In genomic region chr17:30336369-30337171, GRCh38 we compare ENCODE assay signal across 1 cellular context.
TF ChIP-seq lines count a peak whose summit lies in the region.

No MANE protein-coding gene starts in this region.

TF ChIP-seq in HepG2, 621 proteins besides CTCF, POLR2A, EP300 and RAD21 (continued from another document and continues in another):
- TF ChIP-seq TFDP1 (CRISPR knock-in tag; IDR thresholded peaks at IDR 0.05; ENCODE audit: borderline replicate concordance) = peak; percentile 40; the same call in 1 of the 2 replicates
- peak; percentile 51; the same call in 1 of the 2 replicates for TF ChIP-seq ZNF292 (CRISPR knock-in tag; IDR thresholded peaks at IDR 0.05; ENCODE audit: borderline replicate concordance, low read depth)
- TF ChIP-seq CREB3 (CRISPR knock-in tag; IDR thresholded peaks at IDR 0.05) = 0 out of 2 replicates have a peak, but pooled peaks have one; percentile 47
- no peak for TF ChIP-seq SMARCC2 (IDR thresholded peaks at IDR 0.05)
- TF ChIP-seq ZNF607 (CRISPR knock-in tag; IDR thresholded peaks at IDR 0.05; ENCODE audit: borderline replicate concordance) = 0 out of 2 replicates have a peak, but pooled peaks have one; percentile 30
- TF ChIP-seq, protein P1, sequence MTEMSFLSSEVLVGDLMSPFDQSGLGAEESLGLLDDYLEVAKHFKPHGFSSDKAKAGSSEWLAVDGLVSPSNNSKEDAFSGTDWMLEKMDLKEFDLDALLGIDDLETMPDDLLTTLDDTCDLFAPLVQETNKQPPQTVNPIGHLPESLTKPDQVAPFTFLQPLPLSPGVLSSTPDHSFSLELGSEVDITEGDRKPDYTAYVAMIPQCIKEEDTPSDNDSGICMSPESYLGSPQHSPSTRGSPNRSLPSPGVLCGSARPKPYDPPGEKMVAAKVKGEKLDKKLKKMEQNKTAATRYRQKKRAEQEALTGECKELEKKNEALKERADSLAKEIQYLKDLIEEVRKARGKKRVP (CRISPR knock-in tag; IDR thresholded peaks at IDR 0.05) = peak in 1 of 2 experiments; percentile 48; a peak in 1 of 4 replicates
- peak; percentile 98 for TF ChIP-seq ZNF644 (CRISPR knock-in tag; IDR thresholded peaks at IDR 0.05; ENCODE audit: low read depth)
- TF ChIP-seq, protein P2, sequence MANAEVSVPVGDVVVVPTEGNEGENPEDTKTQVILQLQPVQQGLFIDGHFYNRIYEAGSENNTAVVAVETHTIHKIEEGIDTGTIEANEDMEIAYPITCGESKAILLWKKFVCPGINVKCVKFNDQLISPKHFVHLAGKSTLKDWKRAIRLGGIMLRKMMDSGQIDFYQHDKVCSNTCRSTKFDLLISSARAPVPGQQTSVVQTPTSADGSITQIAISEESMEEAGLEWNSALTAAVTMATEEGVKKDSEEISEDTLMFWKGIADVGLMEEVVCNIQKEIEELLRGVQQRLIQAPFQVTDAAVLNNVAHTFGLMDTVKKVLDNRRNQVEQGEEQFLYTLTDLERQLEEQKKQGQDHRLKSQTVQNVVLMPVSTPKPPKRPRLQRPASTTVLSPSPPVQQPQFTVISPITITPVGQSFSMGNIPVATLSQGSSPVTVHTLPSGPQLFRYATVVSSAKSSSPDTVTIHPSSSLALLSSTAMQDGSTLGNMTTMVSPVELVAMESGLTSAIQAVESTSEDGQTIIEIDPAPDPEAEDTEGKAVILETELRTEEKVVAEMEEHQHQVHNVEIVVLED (CRISPR knock-in tag; IDR thresholded peaks at IDR 0.05; ENCODE audit: borderline replicate concordance) = 0 out of 2 replicates have a peak, but pooled peaks have one; percentile 10
- TF ChIP-seq HOXA3 (CRISPR knock-in tag; IDR thresholded peaks at IDR 0.05) = peak; percentile 49; the same call in 1 of the 2 replicates
- TF ChIP-seq, protein P3, sequence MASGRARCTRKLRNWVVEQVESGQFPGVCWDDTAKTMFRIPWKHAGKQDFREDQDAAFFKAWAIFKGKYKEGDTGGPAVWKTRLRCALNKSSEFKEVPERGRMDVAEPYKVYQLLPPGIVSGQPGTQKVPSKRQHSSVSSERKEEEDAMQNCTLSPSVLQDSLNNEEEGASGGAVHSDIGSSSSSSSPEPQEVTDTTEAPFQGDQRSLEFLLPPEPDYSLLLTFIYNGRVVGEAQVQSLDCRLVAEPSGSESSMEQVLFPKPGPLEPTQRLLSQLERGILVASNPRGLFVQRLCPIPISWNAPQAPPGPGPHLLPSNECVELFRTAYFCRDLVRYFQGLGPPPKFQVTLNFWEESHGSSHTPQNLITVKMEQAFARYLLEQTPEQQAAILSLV (CRISPR knock-in tag; IDR thresholded peaks at IDR 0.05; ENCODE audit: borderline replicate concordance) = no peak
- TF ChIP-seq RFXANK (CRISPR knock-in tag; IDR thresholded peaks at IDR 0.05) = peak; percentile 39; the same call in 1 of the 2 replicates
- peak; percentile 81 for TF ChIP-seq ZBTB39 (CRISPR knock-in tag; IDR thresholded peaks at IDR 0.05)
- TF ChIP-seq HDAC2 (CRISPR knock-in tag; IDR thresholded peaks at IDR 0.05) = peak; percentile 54
- peak; percentile 72 for TF ChIP-seq POGZ (CRISPR knock-in tag; IDR thresholded peaks at IDR 0.05)
- TF ChIP-seq ZBED4 (CRISPR knock-in tag; IDR thresholded peaks at IDR 0.05; ENCODE audit: borderline replicate concordance) = no peak
- TF ChIP-seq, protein P4, sequence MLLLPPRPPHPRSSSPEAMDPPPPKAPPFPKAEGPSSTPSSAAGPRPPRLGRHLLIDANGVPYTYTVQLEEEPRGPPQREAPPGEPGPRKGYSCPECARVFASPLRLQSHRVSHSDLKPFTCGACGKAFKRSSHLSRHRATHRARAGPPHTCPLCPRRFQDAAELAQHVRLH (CRISPR knock-in tag; IDR thresholded peaks at IDR 0.05; ENCODE audit: borderline replicate concordance, low read depth) = 0 out of 2 replicates have a peak, but pooled peaks have one; percentile 46
- TF ChIP-seq SMAD3 (CRISPR knock-in tag; IDR thresholded peaks at IDR 0.05) = peak; percentile 73; the same call in 1 of the 2 replicates
- TF ChIP-seq KLF6 (CRISPR knock-in tag; IDR thresholded peaks at IDR 0.05) = peak; percentile 27; the same call in 1 of the 2 replicates
- no peak; the same call in 1 of the 2 replicates for TF ChIP-seq ZNF614 (CRISPR knock-in tag; IDR thresholded peaks at IDR 0.05; ENCODE audit: borderline replicate concordance)
- peak; percentile 43; the same call in 1 of the 2 replicates for TF ChIP-seq ZNF749 (CRISPR knock-in tag; IDR thresholded peaks at IDR 0.05; ENCODE audit: borderline replicate concordance)
- TF ChIP-seq NR2F1 (CRISPR knock-in tag; IDR thresholded peaks at IDR 0.05) = 0 out of 4 replicates have a peak, but pooled peaks of 1 of the 2 experiments have one; percentile 15
- peak; percentile 23; the same call in 1 of the 2 replicates for TF ChIP-seq SP5 (CRISPR knock-in tag; IDR thresholded peaks at IDR 0.05; ENCODE audit: borderline replicate concordance, low read depth)
- TF ChIP-seq ZBTB21 (CRISPR knock-in tag; IDR thresholded peaks at IDR 0.05) = no peak
- TF ChIP-seq, protein P5, sequence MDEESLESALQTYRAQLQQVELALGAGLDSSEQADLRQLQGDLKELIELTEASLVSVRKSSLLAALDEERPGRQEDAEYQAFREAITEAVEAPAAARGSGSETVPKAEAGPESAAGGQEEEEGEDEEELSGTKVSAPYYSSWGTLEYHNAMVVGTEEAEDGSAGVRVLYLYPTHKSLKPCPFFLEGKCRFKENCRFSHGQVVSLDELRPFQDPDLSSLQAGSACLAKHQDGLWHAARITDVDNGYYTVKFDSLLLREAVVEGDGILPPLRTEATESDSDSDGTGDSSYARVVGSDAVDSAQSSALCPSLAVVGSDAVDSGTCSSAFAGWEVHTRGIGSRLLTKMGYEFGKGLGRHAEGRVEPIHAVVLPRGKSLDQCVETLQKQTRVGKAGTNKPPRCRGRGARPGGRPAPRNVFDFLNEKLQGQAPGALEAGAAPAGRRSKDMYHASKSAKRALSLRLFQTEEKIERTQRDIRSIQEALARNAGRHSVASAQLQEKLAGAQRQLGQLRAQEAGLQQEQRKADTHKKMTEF (CRISPR knock-in tag; IDR thresholded peaks at IDR 0.05) = peak; percentile 80
- TF ChIP-seq ZNF317 (CRISPR knock-in tag; IDR thresholded peaks at IDR 0.05) = peak; percentile 11; the same call in 1 of the 2 replicates
- TF ChIP-seq, protein P6, sequence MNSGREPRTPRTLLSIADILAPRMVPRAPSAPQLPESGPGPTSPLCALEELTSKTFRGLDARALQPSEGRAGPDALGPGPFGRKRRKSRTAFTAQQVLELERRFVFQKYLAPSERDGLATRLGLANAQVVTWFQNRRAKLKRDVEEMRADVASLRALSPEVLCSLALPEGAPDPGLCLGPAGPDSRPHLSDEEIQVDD (CRISPR knock-in tag; IDR thresholded peaks at IDR 0.05; ENCODE audit: borderline replicate concordance) = no peak
- TF ChIP-seq ZSCAN9 (CRISPR knock-in tag; IDR thresholded peaks at IDR 0.05; ENCODE audit: borderline replicate concordance) = peak; percentile 30; the same call in 1 of the 2 replicates
- no peak for TF ChIP-seq PCBP1 (IDR thresholded peaks at IDR 0.05; ENCODE audit: borderline replicate concordance, low read depth, low read length)
- TF ChIP-seq TBX2 (CRISPR knock-in tag; IDR thresholded peaks at IDR 0.05; ENCODE audit: borderline replicate concordance) = peak; percentile 72
- TF ChIP-seq HMGXB4 (CRISPR knock-in tag; IDR thresholded peaks at IDR 0.05; ENCODE audit: borderline replicate concordance in 1 of 2, low read depth in 1 of 2) = peak; percentile 42 to 71; a peak in 1 of 4 replicates
- peak; percentile 37 for TF ChIP-seq ZBTB25 (CRISPR knock-in tag; IDR thresholded peaks at IDR 0.05)
- peak; percentile 67; the same call in 1 of the 2 replicates for TF ChIP-seq ESRRA (CRISPR knock-in tag; IDR thresholded peaks at IDR 0.05; ENCODE audit: low read depth)
- peak; percentile 65; the same call in 1 of the 2 replicates for TF ChIP-seq PITX1 (CRISPR knock-in tag; IDR thresholded peaks at IDR 0.05)
- peak; percentile 51; the same call in 1 of the 2 replicates for TF ChIP-seq DMAP1 (CRISPR knock-in tag; IDR thresholded peaks at IDR 0.05)
- 0 out of 2 replicates have a peak, but pooled peaks have one; percentile 28 for TF ChIP-seq KMT2B (CRISPR knock-in tag; IDR thresholded peaks at IDR 0.05)
- TF ChIP-seq GFI1 (CRISPR knock-in tag; IDR thresholded peaks at IDR 0.05; ENCODE audit: borderline replicate concordance) = 0 out of 2 replicates have a peak, but pooled peaks have one; percentile 49
- TF ChIP-seq FOXP1 (IDR thresholded peaks at IDR 0.05) = no peak
- peak; percentile 40; the same call in 1 of the 2 replicates for TF ChIP-seq FOXP1 (CRISPR knock-in tag; IDR thresholded peaks at IDR 0.05)
- TF ChIP-seq ZSCAN31 (CRISPR knock-in tag; IDR thresholded peaks at IDR 0.05; ENCODE audit: low read depth) = peak; percentile 72; the same call in 1 of the 2 replicates
- TF ChIP-seq ZNF44 (CRISPR knock-in tag; IDR thresholded peaks at IDR 0.05) = no peak
- peak; percentile 10; the same call in 1 of the 2 replicates for TF ChIP-seq TCF7 (IDR thresholded peaks at IDR 0.05; ENCODE audit: low read depth)
- TF ChIP-seq ZNF563 (CRISPR knock-in tag; IDR thresholded peaks at IDR 0.05) = no peak
- peak; percentile 60; the same call in 1 of the 2 replicates for TF ChIP-seq SOX5 (CRISPR knock-in tag; IDR thresholded peaks at IDR 0.05; ENCODE audit: borderline replicate concordance)
- no peak for TF ChIP-seq HES4 (CRISPR knock-in tag; IDR thresholded peaks at IDR 0.05; ENCODE audit: borderline replicate concordance)
